Comparison of ENCODE assay signal across 8 cellular contexts in the genomic region with DNA sequence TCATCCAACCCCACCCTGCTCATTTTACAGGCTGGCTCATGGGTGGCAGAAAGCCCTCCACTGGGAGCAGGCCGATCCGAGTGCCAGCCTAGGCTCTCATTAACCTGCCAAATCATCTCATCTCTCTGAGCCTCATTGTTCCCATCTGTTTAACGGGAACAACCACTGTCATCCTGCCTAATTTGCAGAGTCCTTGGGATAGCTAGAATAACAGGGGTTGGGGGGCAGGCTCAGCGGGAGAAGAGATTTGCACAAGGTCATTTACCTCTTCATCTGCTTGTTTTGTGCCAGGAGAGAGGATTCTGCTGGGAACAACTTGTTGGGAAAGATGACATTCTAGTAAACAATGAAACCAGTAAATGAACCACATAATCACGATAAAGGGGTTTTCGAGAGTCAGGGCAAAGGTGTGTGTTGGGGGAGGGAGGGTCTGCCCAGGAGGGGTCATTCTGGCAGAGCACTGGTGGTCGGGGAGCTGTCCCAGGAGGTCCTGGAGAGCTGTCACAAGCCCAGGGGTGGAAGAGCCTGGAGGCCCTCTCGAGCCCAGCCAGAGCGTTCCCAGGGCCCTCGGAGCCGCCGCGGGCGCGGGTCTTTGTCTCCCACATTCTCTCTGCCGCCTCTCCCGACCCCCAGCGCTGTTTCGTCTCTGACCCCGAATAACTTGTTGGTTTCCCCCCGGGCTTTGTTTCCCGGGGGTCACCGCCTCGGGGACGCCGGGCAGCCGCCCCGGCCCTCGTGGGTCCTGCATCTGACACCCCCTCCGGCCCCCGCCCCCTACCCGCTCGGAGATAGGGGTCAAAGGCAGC. TPM values are rescaled to one million over a fixed set of nuclear protein-coding genes. Genes with fewer than 3 reads are reported as not detected.
DNase-seq lines count a peak whose midpoint lies in the region; ATAC-seq and TF ChIP-seq lines count a peak whose summit lies in the region.

No MANE protein-coding gene starts in this region.

- peak overlapping the region; percentile 85 for H3K9ac ChIP-seq in HUES48 (ENCODE audit: low read depth, low read length)

- H3K36me3 ChIP-seq in HUES48 (ENCODE audit: control insufficient read depth, insufficient read depth, low read length) = no peaks in the 10 kb centered on the region; the same call in 1 of the 2 replicates
- no peaks in the 10 kb centered on the region for H3K36me3 ChIP-seq in brain microvascular endothelial cell (replicated peaks)

- no peaks in the 10 kb centered on the region for H3K9me3 ChIP-seq in HUES48 (ENCODE audit: control insufficient read depth, insufficient read depth, low read length)

- no peak for TF ChIP-seq CTCF in 22Rv1 (IDR thresholded peaks at IDR 0.05)
- TF ChIP-seq CTCF in brain microvascular endothelial cell (IDR thresholded peaks at IDR 0.05; ENCODE audit: low read depth, low read length, missing control alignments) = no peak
- TF ChIP-seq CTCF in mesothelial cell of epicardium (IDR thresholded peaks at IDR 0.05; ENCODE audit: unreplicated experiment) = no peak

- H3K27me3 ChIP-seq in HUES48 (ENCODE audit: control insufficient read depth, insufficient read depth, low read length) (no peaks in the 10 kb centered on the region), brain microvascular endothelial cell (replicated peaks) (no peaks in the 10 kb centered on the region)

- H3K27me3 Mint-ChIP-seq in mesothelial cell of epicardium (ENCODE audit: low read depth) = no peaks in the 10 kb centered on the region

- H3K27ac ChIP-seq in 22Rv1 = peak overlapping the region; percentile 82
- H3K27ac ChIP-seq in HUES48 (ENCODE audit: low read depth, low read length) = peak overlapping the region; percentile 98
- peak overlapping the region; percentile 77 for H3K27ac ChIP-seq in brain microvascular endothelial cell

- peaks cover 50% of the 10 kb centered on the region for H3K4me1 ChIP-seq in HUES48 (ENCODE audit: control insufficient read depth, insufficient read depth, low read length)

- ATAC-seq in GM19395 (IDR thresholded peaks at IDR 0.05; ENCODE audit: unreplicated experiment) (no peak), GM19035 (IDR thresholded peaks at IDR 0.05; ENCODE audit: unreplicated experiment) (no peak), HG02981 (IDR thresholded peaks at IDR 0.05; ENCODE audit: unreplicated experiment) (no peak)

- H3K27ac Mint-ChIP-seq in mesothelial cell of epicardium = peak overlapping the region; percentile 90

- no peaks in the 10 kb centered on the region for H3K36me3 Mint-ChIP-seq in mesothelial cell of epicardium

- DNase-seq in brain microvascular endothelial cell (no peak), mesothelial cell of epicardium (ENCODE audit: low spot score in 2 of 2, unreplicated experiment in 2 of 2) (no peak), T-helper 9 cell (no peak)

- H3K4me3 ChIP-seq in HUES48 (ENCODE audit: low read depth, low read length) (peak overlapping the region; percentile 84), brain microvascular endothelial cell (ENCODE audit: low read depth, low read length) (peak overlapping the region; percentile 85)

- H3K4me3 Mint-ChIP-seq in mesothelial cell of epicardium = peak overlapping the region; percentile 71

- H3K9me3 Mint-ChIP-seq in mesothelial cell of epicardium = no peaks in the 10 kb centered on the region

- in situ Hi-C loops in brain microvascular endothelial cell (cut with HindIII; ENCODE audit: low pct_ligation_motif_present, low sequenced_read_pairs) = no loop called here

- H3K4me1 Mint-ChIP-seq in mesothelial cell of epicardium = peaks cover 37% of the 10 kb centered on the region

RNA-seq across cellular contexts. Expression of a gene that starts 22.8 kb away (rescaled TPM):
- 129 to 132 TPM (median 132 TPM) in 3 replicates for total RNA-seq in mesothelial cell of epicardium

RNA-seq across cellular contexts. Expression of a gene that starts 35.6 kb away (rescaled TPM):
- 2,586 to 2,705 TPM (median 2,627 TPM) in 3 replicates for total RNA-seq in mesothelial cell of epicardium
